ENCODE assay signal across 1 cellular context in genomic region chr19:15584541-15585115, GRCh38.
TF ChIP-seq lines count a peak whose summit lies in the region.

No MANE protein-coding gene starts in this region.

TF ChIP-seq in HepG2, 621 proteins besides CTCF, POLR2A, EP300 and RAD21 (continued from another document and continues in another):
- no peak for TF ChIP-seq PRDM10 (CRISPR knock-in tag; IDR thresholded peaks at IDR 0.05; ENCODE audit: low read depth)
- no peak for TF ChIP-seq FUBP1 (CRISPR knock-in tag; IDR thresholded peaks at IDR 0.05; ENCODE audit: borderline replicate concordance)
- TF ChIP-seq HNF1A (IDR thresholded peaks at IDR 0.05; ENCODE audit: low read depth) = no peak
- no peak; the same call in 1 of the 2 replicates for TF ChIP-seq HNF1A (CRISPR knock-in tag; IDR thresholded peaks at IDR 0.05; ENCODE audit: borderline replicate concordance)
- TF ChIP-seq ZMYM4 (CRISPR knock-in tag; IDR thresholded peaks at IDR 0.05) = peak; percentile 78; the same call in 1 of the 2 replicates
- no peak; the same call in 1 of the 2 replicates for TF ChIP-seq NRL (CRISPR knock-in tag; IDR thresholded peaks at IDR 0.05; ENCODE audit: borderline replicate concordance)
- 0 out of 2 replicates have a peak, but pooled peaks have one; percentile 45 for TF ChIP-seq ZBTB42 (CRISPR knock-in tag; IDR thresholded peaks at IDR 0.05)
- TF ChIP-seq ZSCAN25 (CRISPR knock-in tag; IDR thresholded peaks at IDR 0.05) = no peak
- TF ChIP-seq IKZF5 (CRISPR knock-in tag; IDR thresholded peaks at IDR 0.05) = peak; percentile 43; the same call in 1 of the 2 replicates
- 0 out of 2 replicates have a peak, but pooled peaks have one; percentile 39 for TF ChIP-seq ISL2 (CRISPR knock-in tag; IDR thresholded peaks at IDR 0.05)
- TF ChIP-seq ZBTB34 (CRISPR knock-in tag; IDR thresholded peaks at IDR 0.05) = no peak
- no peak for TF ChIP-seq ZNF609 (CRISPR knock-in tag; IDR thresholded peaks at IDR 0.05; ENCODE audit: borderline replicate concordance)
- TF ChIP-seq PCBP2 (optimal IDR thresholded peaks at IDR 0.05; ENCODE audit: low read depth, low read length, poor library complexity, severe bottlenecking) = no peak
- TF ChIP-seq ZNF260 (CRISPR knock-in tag; IDR thresholded peaks at IDR 0.05; ENCODE audit: borderline replicate concordance, low read depth) = no peak
- TF ChIP-seq ZNF713 (CRISPR knock-in tag; IDR thresholded peaks at IDR 0.05) = no peak
- peak; percentile 67; the same call in 1 of the 2 replicates for TF ChIP-seq CCDC6 (CRISPR knock-in tag; IDR thresholded peaks at IDR 0.05)
- no peak for TF ChIP-seq ZBTB26 (CRISPR knock-in tag; IDR thresholded peaks at IDR 0.05; ENCODE audit: borderline replicate concordance)
- TF ChIP-seq ATF3 (CRISPR knock-in tag; IDR thresholded peaks at IDR 0.05) = no peak
- TF ChIP-seq ZZZ3 (CRISPR knock-in tag; IDR thresholded peaks at IDR 0.05; ENCODE audit: borderline replicate concordance) = no peak
- no peak for TF ChIP-seq TBX3 (IDR thresholded peaks at IDR 0.05; ENCODE audit: borderline replicate concordance)
- TF ChIP-seq MAX (IDR thresholded peaks at IDR 0.05) = peak; percentile 28; the same call in 1 of the 2 replicates
- peak; percentile 31; the same call in 1 of the 2 replicates for TF ChIP-seq GATAD2A (CRISPR knock-in tag; IDR thresholded peaks at IDR 0.05)
- no peak for TF ChIP-seq SIN3A (IDR thresholded peaks at IDR 0.05; ENCODE audit: borderline replicate concordance, low read depth, low read length)
- no peak for TF ChIP-seq ZNF724P (CRISPR knock-in tag; IDR thresholded peaks at IDR 0.05; ENCODE audit: borderline replicate concordance)
- TF ChIP-seq MYC (CRISPR knock-in tag; IDR thresholded peaks at IDR 0.05; ENCODE audit: borderline replicate concordance) = peak; percentile 57; the same call in 1 of the 2 replicates
- peak; percentile 90 for TF ChIP-seq ZBTB7A (CRISPR knock-in tag; IDR thresholded peaks at IDR 0.05)
- peak; percentile 60; the same call in 1 of the 2 replicates for TF ChIP-seq ZNF292 (CRISPR knock-in tag; IDR thresholded peaks at IDR 0.05; ENCODE audit: borderline replicate concordance, low read depth)
- no peak for TF ChIP-seq HCFC1 (IDR thresholded peaks at IDR 0.05; ENCODE audit: low read depth, low read length)
- TF ChIP-seq ZNF678 (CRISPR knock-in tag; IDR thresholded peaks at IDR 0.05) = no peak
- no peak for TF ChIP-seq BATF2 (CRISPR knock-in tag; IDR thresholded peaks at IDR 0.05)
- no peak; the same call in 1 of the 2 replicates for TF ChIP-seq ADNP (CRISPR knock-in tag; IDR thresholded peaks at IDR 0.05)
- 0 out of 2 replicates have a peak, but pooled peaks have one; percentile 38 for TF ChIP-seq ZNF274 (CRISPR knock-in tag; IDR thresholded peaks at IDR 0.05)
- no peak for TF ChIP-seq ZSCAN5A (CRISPR knock-in tag; IDR thresholded peaks at IDR 0.05; ENCODE audit: borderline replicate concordance)
- TF ChIP-seq ZNF264 (CRISPR knock-in tag; IDR thresholded peaks at IDR 0.05) = no peak
- TF ChIP-seq SMARCE1 (IDR thresholded peaks at IDR 0.05; ENCODE audit: borderline replicate concordance) = no peak
- 0 out of 2 replicates have a peak, but pooled peaks have one; percentile 41 for TF ChIP-seq AHR (CRISPR knock-in tag; IDR thresholded peaks at IDR 0.05)
